Comparison of ENCODE assay signal across 9 cellular contexts in genomic region chr1:197197430-197197997, GRCh38. TPM values are rescaled to one million over a fixed set of nuclear protein-coding genes. Genes with fewer than 3 reads are reported as not detected.
DNase-seq lines count a peak whose midpoint lies in the region; ATAC-seq and TF ChIP-seq lines count a peak whose summit lies in the region.
"Had no signal": no experiment of that assay in that cellular context is flagged by ENCODE, and none has a peak within 500 bp of the region (broad histone marks: within the 10 kb centered on the region; RNA-seq: fewer than 3 reads in every experiment).

No MANE protein-coding gene starts in this region.

- no peaks in the 10 kb centered on the region for H3K9me2 ChIP-seq in hepatocyte (replicated peaks; ENCODE audit: insufficient read depth)

- 94% methylated on average over 4 of the region's 5 CpGs for WGBS in hepatocyte (ENCODE audit: low lambda C conversion rate, missing lambda C conversion rate)

- H3K4me3 Mint-ChIP-seq in activated naive CD4-positive, alpha-beta T cell treated with anti-CD3 and anti-CD28 coated beads, Interleukin-2, amount 50 U/mL, for 24 hours, result peak overlapping the region; percentile 81
- peak overlapping the region; percentile 32 for H3K4me3 Mint-ChIP-seq in activated CD8-positive, alpha-beta T cell treated with anti-CD3 and anti-CD28 coated beads, Interleukin-2, amount 10 ng/mL, durations not matched to agents 7 days and 5 days

- no peak for ATAC-seq in activated CD8-positive, alpha-beta T cell treated with anti-CD3 and anti-CD28 coated beads, Interleukin-2, amount 10 ng/mL, durations not matched to agents 7 days and 5 days
- no peak for ATAC-seq in GM21723 (IDR thresholded peaks at IDR 0.05; ENCODE audit: unreplicated experiment)

- H3K27me3 ChIP-seq in hepatocyte, result no peaks in the 10 kb centered on the region
- no peaks in the 10 kb centered on the region for H3K27me3 ChIP-seq in subcutaneous abdominal adipose tissue (ENCODE audit: control insufficient read depth in 5 of 5, insufficient read depth in 4 of 5, low read length in 5 of 5)

- peak overlapping the region; percentile 84 for H3K4me3 ChIP-seq in hepatocyte
- H3K4me3 ChIP-seq in subcutaneous abdominal adipose tissue (ENCODE audit: low read depth in 1 of 5, low read length in 5 of 5), result peak overlapping the region; percentile 1 to 97 (median 44)

- intact Hi-C loops in posterior cingulate gyrus (cut with DNase I), result no loop called here

- no peak overlapping the region for H2AFZ ChIP-seq in hepatocyte

- CTCF ChIA-PET in activated CD8-positive, alpha-beta T cell treated with anti-CD3 and anti-CD28 coated beads, Interleukin-2, amount 10 ng/mL, durations not matched to agents 7 days and 5 days (lab: Charles Lee), result no interaction called here

- TF ChIP-seq CTCF in hepatocyte (IDR thresholded peaks at IDR 0.05; ENCODE audit: poor library complexity), result no peak

- H3K27ac ChIP-seq in hepatocyte, result no peak overlapping the region
- no peak overlapping the region for H3K27ac ChIP-seq in subcutaneous abdominal adipose tissue (ENCODE audit: low read depth, low read length)

- H3K36me3 ChIP-seq in hepatocyte (replicated peaks; ENCODE audit: insufficient read depth, low read depth), result no peaks in the 10 kb centered on the region
- H3K36me3 ChIP-seq in subcutaneous abdominal adipose tissue (ENCODE audit: control insufficient read depth in 5 of 5, insufficient read depth in 5 of 5, low read length in 5 of 5), result no peaks in the 10 kb centered on the region

- peak overlapping the region in 1 of 5 donors; percentile 41 for H3K9ac ChIP-seq in subcutaneous abdominal adipose tissue (ENCODE audit: low read length in 5 of 5)

- POLR2A ChIA-PET in activated CD8-positive, alpha-beta T cell treated with anti-CD3 and anti-CD28 coated beads, Interleukin-2, amount 10 ng/mL, durations not matched to agents 7 days and 5 days (lab: Charles Lee), result no interaction called here

- H3K9me3 ChIP-seq in hepatocyte (ENCODE audit: low read depth) (no peaks in the 10 kb centered on the region), subcutaneous abdominal adipose tissue (ENCODE audit: control insufficient read depth in 5 of 5, low read length in 5 of 5) (no peaks in the 10 kb centered on the region)
- H3K9me3 ChIP-seq: Caco-2 had no signal

- H3K36me3 Mint-ChIP-seq in activated naive CD4-positive, alpha-beta T cell treated with anti-CD3 and anti-CD28 coated beads, Interleukin-2, amount 50 U/mL, for 24 hours, result peaks cover 3% of the 10 kb centered on the region
- H3K36me3 Mint-ChIP-seq in activated CD8-positive, alpha-beta T cell treated with anti-CD3 and anti-CD28 coated beads, Interleukin-2, amount 10 ng/mL, durations not matched to agents 7 days and 5 days (ENCODE audit: low read depth), result peaks cover 17% of the 10 kb centered on the region

- no peaks in the 10 kb centered on the region for H3K27me3 Mint-ChIP-seq in activated naive CD4-positive, alpha-beta T cell treated with anti-CD3 and anti-CD28 coated beads, Interleukin-2, amount 50 U/mL, for 24 hours
- H3K27me3 Mint-ChIP-seq in activated CD8-positive, alpha-beta T cell treated with anti-CD3 and anti-CD28 coated beads, Interleukin-2, amount 10 ng/mL, durations not matched to agents 7 days and 5 days (ENCODE audit: low read depth), result no peaks in the 10 kb centered on the region

- H3K4me1 Mint-ChIP-seq in activated naive CD4-positive, alpha-beta T cell treated with anti-CD3 and anti-CD28 coated beads, Interleukin-2, amount 50 U/mL, for 24 hours, result peaks cover 84% of the 10 kb centered on the region
- H3K4me1 Mint-ChIP-seq in activated CD8-positive, alpha-beta T cell treated with anti-CD3 and anti-CD28 coated beads, Interleukin-2, amount 10 ng/mL, durations not matched to agents 7 days and 5 days (ENCODE audit: low read depth), result peaks cover 47% of the 10 kb centered on the region

- no peak overlapping the region for H3K27ac Mint-ChIP-seq in activated naive CD4-positive, alpha-beta T cell treated with anti-CD3 and anti-CD28 coated beads, Interleukin-2, amount 50 U/mL, for 24 hours
- no peak overlapping the region for H3K27ac Mint-ChIP-seq in activated CD8-positive, alpha-beta T cell treated with anti-CD3 and anti-CD28 coated beads, Interleukin-2, amount 10 ng/mL, durations not matched to agents 7 days and 5 days

- peak overlapping the region; percentile 88 for H3K4me2 ChIP-seq in hepatocyte

- no peaks in the 10 kb centered on the region for H3K9me3 Mint-ChIP-seq in activated naive CD4-positive, alpha-beta T cell treated with anti-CD3 and anti-CD28 coated beads, Interleukin-2, amount 50 U/mL, for 24 hours
- H3K9me3 Mint-ChIP-seq in activated CD8-positive, alpha-beta T cell treated with anti-CD3 and anti-CD28 coated beads, Interleukin-2, amount 10 ng/mL, durations not matched to agents 7 days and 5 days (ENCODE audit: insufficient read depth), result no peaks in the 10 kb centered on the region

- H4K20me1 ChIP-seq in hepatocyte (ENCODE audit: insufficient read depth, poor library complexity, severe bottlenecking), result no peaks in the 10 kb centered on the region

- no peak for DNase-seq in activated naive CD4-positive, alpha-beta T cell treated with anti-CD3 and anti-CD28 coated beads, Interleukin-2, amount 50 U/mL, for 16 hours
- no peak for DNase-seq in activated CD8-positive, alpha-beta T cell treated with anti-CD3 and anti-CD28 coated beads, Interleukin-2, amount 10 ng/mL, durations not matched to agents 7 days and 5 days
- no peak for DNase-seq in hepatocyte (ENCODE audit: low spot score)
- no peak for DNase-seq in posterior cingulate gyrus
- no peak for DNase-seq in COLO668 (lab: John Stamatoyannopoulos, UW; ENCODE audit: unreplicated experiment)
- DNase-seq: Caco-2 had no signal

- H3K4me1 ChIP-seq in hepatocyte (ENCODE audit: insufficient read depth) (peaks cover 24% of the 10 kb centered on the region), subcutaneous abdominal adipose tissue (ENCODE audit: control insufficient read depth in 5 of 5, insufficient read depth in 5 of 5, low read length in 5 of 5) (peaks cover 0 to 59% (median 51%) of the 10 kb centered on the region in 5 donors)
- H3K4me1 ChIP-seq: Caco-2 had no signal

- H3K79me2 ChIP-seq in hepatocyte, result peaks cover 64% of the 10 kb centered on the region

RNA-seq across cellular contexts. Expression of gene ZBTB41, which starts 3.6 kb away (rescaled TPM):
- total RNA-seq in activated CD8-positive, alpha-beta T cell treated with anti-CD3 and anti-CD28 coated beads, Interleukin-2, amount 10 ng/mL, durations not matched to agents 7 days and 5 days, result 1 to 10 TPM; 5.3 TPM
- 16.2 and 16.6 TPM in 2 replicates for total RNA-seq in hepatocyte
- polyA plus RNA-seq in hepatocyte, result 1.5 and 2.0 TPM in 2 replicates

RNA-seq across cellular contexts. Expression of gene ASPM, which starts 51.0 kb away (rescaled TPM):
- total RNA-seq in activated CD8-positive, alpha-beta T cell treated with anti-CD3 and anti-CD28 coated beads, Interleukin-2, amount 10 ng/mL, durations not matched to agents 7 days and 5 days, result 10 to 100 TPM; 87.5 to 87.9 TPM
- 7.6 and 8.2 TPM in 2 replicates for total RNA-seq in hepatocyte
- polyA plus RNA-seq in hepatocyte, result 2.8 and 3.2 TPM in 2 replicates
